In the genomic region with DNA sequence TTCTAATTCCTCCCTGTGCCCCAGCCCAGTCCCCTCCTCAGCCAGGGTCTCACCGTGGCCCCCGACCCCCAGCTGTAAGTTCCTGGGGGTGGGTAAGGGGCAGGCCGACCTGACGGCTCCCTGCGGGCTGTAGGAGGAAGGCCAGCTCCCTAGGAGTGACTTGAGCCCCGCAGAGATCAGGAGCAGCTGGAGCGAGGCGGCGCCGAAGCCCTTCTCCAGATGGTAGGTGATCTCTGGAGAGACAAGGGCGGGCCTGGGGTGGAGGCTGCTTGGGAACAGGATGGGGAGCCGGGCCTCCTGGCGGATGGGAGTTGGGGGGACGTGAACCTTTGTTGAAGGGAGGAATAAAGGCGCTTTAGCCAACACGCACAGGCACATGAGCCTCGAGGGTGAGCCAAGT, we compare ENCODE assay signal across 24 cellular contexts. TPM values are rescaled to one million over a fixed set of nuclear protein-coding genes. Genes with fewer than 3 reads are reported as not detected.
"Had no signal": no experiment of that assay in that cellular context is flagged by ENCODE, and none has a peak within 500 bp of the region (broad histone marks: within the 10 kb centered on the region; RNA-seq: fewer than 3 reads in every experiment).

No MANE protein-coding gene starts in this region.

- H3K36me3 ChIP-seq: esophagus muscularis mucosa, heart left ventricle, lower lobe of right lung, tibial artery, vagina had no signal

- FAIRE-seq: frontal cortex, keratinocyte, small intestine had no signal

- H3K27ac Mint-ChIP-seq: activated CD4-positive, alpha-beta memory T cell treated with anti-CD3 and anti-CD28 coated beads for 36 hours; activated naive CD8-positive, alpha-beta T cell treated with anti-CD3 and anti-CD28 coated beads, Interleukin-2, amount 50 U/mL, for 24 hours; nephron progenitor cell; stimulated activated effector memory CD8-positive, alpha-beta T cell treated with anti-CD3 and anti-CD28 coated beads, Interleukin-12 subunit alpha, Interleukin-12 subunit beta, amount 100 ng/mL, for 72 hours; stimulated activated naive CD8-positive, alpha-beta T cell treated with anti-CD3 and anti-CD28 coated beads, Interleukin-15, amount 100 ng/mL, for 72 hours had no signal

- H3K9me3 Mint-ChIP-seq: activated CD4-positive, alpha-beta memory T cell treated with anti-CD3 and anti-CD28 coated beads for 36 hours; activated naive CD8-positive, alpha-beta T cell treated with anti-CD3 and anti-CD28 coated beads, Interleukin-2, amount 50 U/mL, for 24 hours; nephron progenitor cell; stimulated activated effector memory CD8-positive, alpha-beta T cell treated with anti-CD3 and anti-CD28 coated beads, Interleukin-12 subunit alpha, Interleukin-12 subunit beta, amount 100 ng/mL, for 72 hours; stimulated activated naive CD8-positive, alpha-beta T cell treated with anti-CD3 and anti-CD28 coated beads, Interleukin-15, amount 100 ng/mL, for 72 hours had no signal

- H3K27ac ChIP-seq: coronary artery, esophagus muscularis mucosa, heart left ventricle, lower lobe of right lung, tibial artery, vagina had no signal

- H3K4me3 ChIP-seq: coronary artery, esophagus muscularis mucosa, heart left ventricle, lower lobe of right lung, mucosa of descending colon, tibial artery, vagina had no signal

- H3K27me3 ChIP-seq: heart left ventricle, vagina had no signal

- DNase-seq: activated CD4-positive, alpha-beta memory T cell treated with anti-CD3 and anti-CD28 coated beads for 36 hours; activated CD4-positive, alpha-beta T cell treated with anti-CD3 and anti-CD28 coated beads for 4 hours; activated CD4-positive, CD25-positive, alpha-beta regulatory T cell; activated naive CD4-positive, alpha-beta T cell treated with anti-CD3 and anti-CD28 coated beads, Interleukin-2, amount 50 U/mL, for 16 hours; activated naive CD8-positive, alpha-beta T cell treated with anti-CD3 and anti-CD28 coated beads, Interleukin-2, amount 50 U/mL, for 24 hours; activated T-cell treated with anti-CD3 and anti-CD28 coated beads, Interleukin-2, amount 50 U/mL, for 48 hours; cerebellar nuclear complex; heart left ventricle; lower lobe of right lung; mesendoderm; mucosa of descending colon; nephron progenitor cell; occipital lobe; stimulated activated CD4-positive, alpha-beta T cell treated with anti-CD3 and anti-CD28 coated beads, Interleukin-2, amount 100 ng/mL, for 24 hours; stimulated activated naive CD8-positive, alpha-beta T cell treated with anti-CD3 and anti-CD28 coated beads, Interleukin-15, amount 100 ng/mL, for 72 hours; T1000; tibial artery had no signal

- H3K36me3 Mint-ChIP-seq: activated CD4-positive, alpha-beta memory T cell treated with anti-CD3 and anti-CD28 coated beads for 36 hours; stimulated activated effector memory CD8-positive, alpha-beta T cell treated with anti-CD3 and anti-CD28 coated beads, Interleukin-12 subunit alpha, Interleukin-12 subunit beta, amount 100 ng/mL, for 72 hours had no signal

- H3K27me3 Mint-ChIP-seq: activated CD4-positive, alpha-beta memory T cell treated with anti-CD3 and anti-CD28 coated beads for 36 hours; stimulated activated naive CD8-positive, alpha-beta T cell treated with anti-CD3 and anti-CD28 coated beads, Interleukin-15, amount 100 ng/mL, for 72 hours had no signal

- H3K4me1 ChIP-seq: esophagus muscularis mucosa, lower lobe of right lung, vagina had no signal

- H3K9me3 ChIP-seq: esophagus muscularis mucosa, heart left ventricle, lower lobe of right lung, mucosa of descending colon, tibial artery, vagina had no signal

- H3K4me1 Mint-ChIP-seq: activated naive CD8-positive, alpha-beta T cell treated with anti-CD3 and anti-CD28 coated beads, Interleukin-2, amount 50 U/mL, for 24 hours; stimulated activated naive CD8-positive, alpha-beta T cell treated with anti-CD3 and anti-CD28 coated beads, Interleukin-15, amount 100 ng/mL, for 72 hours had no signal

- H3K4me3 Mint-ChIP-seq: activated CD4-positive, alpha-beta memory T cell treated with anti-CD3 and anti-CD28 coated beads for 36 hours; activated naive CD8-positive, alpha-beta T cell treated with anti-CD3 and anti-CD28 coated beads, Interleukin-2, amount 50 U/mL, for 24 hours; nephron progenitor cell; stimulated activated effector memory CD8-positive, alpha-beta T cell treated with anti-CD3 and anti-CD28 coated beads, Interleukin-12 subunit alpha, Interleukin-12 subunit beta, amount 100 ng/mL, for 72 hours; stimulated activated naive CD8-positive, alpha-beta T cell treated with anti-CD3 and anti-CD28 coated beads, Interleukin-15, amount 100 ng/mL, for 72 hours had no signal

RNA-seq across cellular contexts. Expression of gene SLC28A1, which starts 4.2 kb away (rescaled TPM):
- total RNA-seq: activated CD4-positive, alpha-beta memory T cell treated with anti-CD3 and anti-CD28 coated beads for 36 hours; frontal cortex; lower lobe of right lung; mucosa of descending colon; occipital lobe; vagina had no signal
- polyA plus RNA-seq: keratinocyte had no signal
